In the genomic region with DNA sequence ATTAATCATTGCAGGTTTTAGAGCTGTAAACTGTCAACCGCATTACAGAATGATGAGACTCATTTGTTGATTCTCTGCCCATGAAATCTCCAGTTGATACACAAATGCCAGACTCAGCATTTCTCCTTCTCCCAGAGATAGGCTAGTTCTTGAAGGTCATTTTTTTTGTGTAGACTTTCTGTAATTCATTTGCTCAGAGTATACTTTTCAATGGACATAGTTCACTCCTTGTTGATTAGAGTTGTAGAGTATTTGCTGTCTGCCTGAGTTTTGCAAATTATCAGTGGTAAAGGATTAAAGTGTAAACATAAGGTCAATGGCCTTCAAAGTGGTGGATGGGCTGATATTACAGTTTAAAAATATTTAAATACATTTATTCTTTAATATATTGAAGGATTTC, we compare ENCODE assay signal across 24 cellular contexts. TPM values are rescaled to one million over a fixed set of nuclear protein-coding genes. Genes with fewer than 3 reads are reported as not detected.
"Had no signal": no experiment of that assay in that cellular context is flagged by ENCODE, and none has a peak within 500 bp of the region (broad histone marks: within the 10 kb centered on the region; RNA-seq: fewer than 3 reads in every experiment).

No MANE protein-coding gene starts in this region.

- H3K27ac ChIP-seq: RWPE1 had no signal

- H3K9ac ChIP-seq: SK-N-SH had no signal

- H3K27me3 ChIP-seq: MG63 had no signal

- DNase-seq: Karpas-422, KG1, MG63, NCI-H1092 treated with DMSO at 0.1 percent for 48 hours, NCI-H1436, NCI-H187, NCI-H2029, NCI-H2081 treated with DMSO at 0.1 percent for 48 hours, NCI-H2171, NCI-H226, NCI-H446, NCI-H510A, NCI-H524 treated with DMSO at 0.1 percent for 48 hours, NCI-H69, NCI-H774, PC-3, SHP77, SK-N-SH, SW 1271 had no signal

- ATAC-seq: Panc1, PC-3 had no signal

- H3K4me2 ChIP-seq: SK-N-SH had no signal

- H3K4me3 ChIP-seq: MG63 had no signal

- H3K9me3 ChIP-seq: MG63, SK-N-SH had no signal

- H3K36me3 ChIP-seq: MG63 had no signal

RNA-seq across cellular contexts. Expression of gene ALB, which starts 15.2 kb away (rescaled TPM):
- total RNA-seq: HT-29, OCI-LY7, SK-MEL-5 had no signal
- polyA plus RNA-seq: SK-N-SH had no signal

RNA-seq across cellular contexts. Expression of gene AFP, which starts 47.1 kb away (rescaled TPM):
- total RNA-seq: HT-29, OCI-LY7, SK-MEL-5 had no signal
